Comparison of ENCODE assay signal across 20 cellular contexts in the genomic region with DNA sequence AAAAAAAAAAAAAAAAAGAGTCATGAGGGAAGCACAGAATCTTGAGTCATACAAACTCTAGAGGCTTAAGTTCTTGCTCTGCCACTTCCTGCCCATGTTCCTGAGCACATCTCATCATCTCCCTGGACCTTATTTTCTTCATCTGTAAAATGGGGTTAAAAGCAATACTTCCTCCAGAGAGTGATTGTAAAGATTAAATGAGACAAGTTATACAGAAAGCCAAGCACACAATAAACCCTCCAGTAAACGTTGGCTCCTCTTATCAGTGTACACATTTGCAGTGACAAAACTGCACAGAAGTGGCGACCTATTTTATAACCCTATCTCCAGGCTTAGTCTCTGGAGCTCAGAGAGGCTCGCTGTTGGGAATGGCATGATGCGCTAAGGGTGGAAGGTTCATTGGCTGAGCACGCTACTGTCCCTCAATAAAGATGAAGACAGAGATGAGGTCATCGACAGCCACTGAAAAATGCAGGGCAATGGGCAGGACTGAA.
"Had no signal": no experiment of that assay in that cellular context is flagged by ENCODE, and none has a peak within 500 bp of the region (broad histone marks: within the 10 kb centered on the region; RNA-seq: fewer than 3 reads in every experiment).

No MANE protein-coding gene starts in this region.

- H3K4me3 Mint-ChIP-seq: activated CD8-positive, alpha-beta T cell treated with anti-CD3 and anti-CD28 coated beads for 36 hours; activated naive CD4-positive, alpha-beta T cell treated with anti-CD3 and anti-CD28 coated beads, Interleukin-2, amount 50 U/mL, for 24 hours; activated T-cell treated with anti-CD3 and anti-CD28 coated beads, Interleukin-2, amount 50 U/mL, for 24 hours; activated T-helper 1 cell treated with anti-CD3 and anti-CD28 coated beads, Interleukin-12 subunit alpha, Interleukin-12 subunit beta, Interleukin-2, Interleukin-4 antibody, amounts not matched to agents 30 ng/mL and 10 ng/mL and 1 ng/mL, durations not matched to agents 14 hours and 24 hours and 36 hours; T-helper 17 cell had no signal

- H3K36me3 ChIP-seq: breast epithelium, MG63 had no signal

- H3K9me3 Mint-ChIP-seq: activated CD8-positive, alpha-beta T cell treated with anti-CD3 and anti-CD28 coated beads for 36 hours; activated naive CD4-positive, alpha-beta T cell treated with anti-CD3 and anti-CD28 coated beads, Interleukin-2, amount 50 U/mL, for 24 hours; activated T-cell treated with anti-CD3 and anti-CD28 coated beads, Interleukin-2, amount 50 U/mL, for 24 hours; activated T-helper 1 cell treated with anti-CD3 and anti-CD28 coated beads, Interleukin-12 subunit alpha, Interleukin-12 subunit beta, Interleukin-2, Interleukin-4 antibody, amounts not matched to agents 30 ng/mL and 10 ng/mL and 1 ng/mL, durations not matched to agents 14 hours and 24 hours and 36 hours had no signal

- H3K4me1 Mint-ChIP-seq: activated naive CD4-positive, alpha-beta T cell treated with anti-CD3 and anti-CD28 coated beads, Interleukin-2, amount 50 U/mL, for 24 hours; T-helper 17 cell had no signal

- H3K36me3 Mint-ChIP-seq: activated naive CD4-positive, alpha-beta T cell treated with anti-CD3 and anti-CD28 coated beads, Interleukin-2, amount 50 U/mL, for 24 hours had no signal

- H3K27ac ChIP-seq: breast epithelium, KMS-11 had no signal

- H3K27ac Mint-ChIP-seq: activated CD8-positive, alpha-beta T cell treated with anti-CD3 and anti-CD28 coated beads for 36 hours; activated naive CD4-positive, alpha-beta T cell treated with anti-CD3 and anti-CD28 coated beads, Interleukin-2, amount 50 U/mL, for 24 hours; activated T-cell treated with anti-CD3 and anti-CD28 coated beads, Interleukin-2, amount 50 U/mL, for 24 hours; activated T-helper 1 cell treated with anti-CD3 and anti-CD28 coated beads, Interleukin-12 subunit alpha, Interleukin-12 subunit beta, Interleukin-2, Interleukin-4 antibody, amounts not matched to agents 30 ng/mL and 10 ng/mL and 1 ng/mL, durations not matched to agents 14 hours and 24 hours and 36 hours; T-helper 17 cell had no signal

- ATAC-seq: activated CD8-positive, alpha-beta T cell treated with anti-CD3 and anti-CD28 coated beads for 36 hours; PC-3; T-helper 17 cell had no signal

- H3K9me3 ChIP-seq: breast epithelium, MG63 had no signal

- DNase-seq: activated CD4-positive, CD25-positive, alpha-beta regulatory T cell; activated CD8-positive, alpha-beta T cell treated with anti-CD3 and anti-CD28 coated beads for 36 hours; activated effector memory CD4-positive, alpha-beta T cell treated with Interleukin-2 at 50 U/mL for 16 hours; activated naive CD4-positive, alpha-beta T cell; activated T-cell treated with anti-CD3 and anti-CD28 coated beads, Interleukin-2, amount 50 U/mL, for 24 hours; aorta; caudate nucleus; MG63; NCI-H1436 treated with DMSO at 0.1 percent for 48 hours; NCI-H187 treated with DMSO at 0.1 percent for 48 hours; NCI-H2081 treated with DMSO at 0.1 percent for 48 hours; NCI-H446; PC-3; SHP77 treated with DMSO at 0.1 percent for 48 hours; T-helper 17 cell; T-helper 9 cell had no signal

- H3K4me3 ChIP-seq: breast epithelium, MG63 had no signal
